28 cellular contexts compared by ENCODE assay signal in the genomic region with DNA sequence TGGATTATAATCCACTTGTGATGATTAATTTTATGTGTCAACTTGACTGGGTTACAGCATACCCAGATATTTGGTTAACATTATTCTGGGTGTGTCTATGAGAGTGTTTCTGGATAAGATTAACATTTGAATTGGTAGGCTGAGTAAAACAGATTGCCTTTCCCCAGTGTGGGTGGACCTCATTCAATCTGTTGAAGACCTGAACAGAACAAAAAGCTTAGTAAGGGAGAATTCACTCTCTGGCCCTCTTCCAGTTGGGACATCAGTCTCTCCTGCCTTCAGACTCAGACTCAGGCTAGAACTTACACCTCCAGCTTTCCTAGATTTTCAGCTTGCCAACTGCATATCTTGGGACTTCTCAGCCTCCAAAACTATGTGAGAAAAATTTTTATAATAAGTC.
"Had no signal": no experiment of that assay in that cellular context is flagged by ENCODE, and none has a peak within 500 bp of the region (broad histone marks: within the 10 kb centered on the region; RNA-seq: fewer than 3 reads in every experiment).

No MANE protein-coding gene starts in this region.

- H3K36me3 ChIP-seq: left ventricle myocardium inferior, neural progenitor cell, neutrophil, ovary, prostate gland, stomach, thyroid gland, transverse colon, upper lobe of left lung, vagina had no signal

- H3K27me3 ChIP-seq: neural progenitor cell, ovary, stomach, testis, thyroid gland, transverse colon, upper lobe of left lung, vagina had no signal

- H3K4me1 ChIP-seq: left ventricle myocardium inferior, neural progenitor cell, prostate gland, stomach, testis, thyroid gland, transverse colon, upper lobe of left lung, vagina had no signal

- H3K4me3 ChIP-seq: left ventricle myocardium inferior, lung, neural progenitor cell, ovary, prostate gland, skin epidermis, stomach, testis, thyroid gland, transverse colon, upper lobe of left lung, vagina had no signal

- H3K9me3 ChIP-seq: left ventricle myocardium inferior, neutrophil, ovary, prostate gland, stomach, testis, thyroid gland, transverse colon, upper lobe of left lung, vagina had no signal

- ATAC-seq: natural killer cell; right cardiac atrium; sciatic nerve; stimulated activated naive B cell treated with anti-CD40 and anti-IgM and Interleukin-4, amounts not matched to agents 10 μg/mL and 1 μg/mL and 100 μg/mL, for 72 hours; stimulated activated naive CD8-positive, alpha-beta T cell treated with anti-CD3 and anti-CD28 coated beads, Interleukin-15, Interleukin-2, amounts not matched to agents 100 U/mL and 50 U/mL, for 24 hours had no signal

- DNase-seq: islet precursor cell; left ventricle myocardium inferior; mesendoderm; naive B cell; natural killer cell; nephron progenitor cell; occipital lobe; ovary; retina; right cardiac atrium; stimulated activated CD4-positive, alpha-beta T cell treated with anti-CD3 and anti-CD28 coated beads, Interleukin-12 subunit alpha, Interleukin-12 subunit beta, amount 100 ng/mL, for 4 hours; stimulated activated CD4-positive, alpha-beta T cell treated with anti-CD3 and anti-CD28 coated beads, Interleukin-15, amount 100 ng/mL, for 24 hours; stimulated activated CD4-positive, alpha-beta T cell treated with anti-CD3 and anti-CD28 coated beads, Interleukin-2, amount 100 ng/mL, for 24 hours; stimulated activated CD4-positive, alpha-beta T cell treated with anti-CD3 and anti-CD28 coated beads, Interleukin-4, amount 100 ng/mL, for 1 hour; stimulated activated naive B cell treated with anti-CD40 and anti-IgM and Interleukin-4, amounts not matched to agents 10 μg/mL and 1 μg/mL and 100 μg/mL, for 72 hours; stimulated activated naive CD8-positive, alpha-beta T cell treated with anti-CD3 and anti-CD28 coated beads, Interleukin-15, Interleukin-2, amounts not matched to agents 100 U/mL and 50 U/mL, for 24 hours; stomach; testis; thyroid gland; transverse colon; upper lobe of left lung had no signal
